In genomic region chrX:9595131-9595530, GRCh38 we compare ENCODE assay signal across 1 cellular context.
TF ChIP-seq lines count a peak whose summit lies in the region.

No MANE protein-coding gene starts in this region.

TF ChIP-seq in SK-N-SH, 30 proteins besides CTCF, POLR2A, EP300 and RAD21 (continued from another document):
- TF ChIP-seq REST (IDR thresholded peaks at IDR 0.05; ENCODE audit: low read depth, low read length): no peak
